Comparison of ENCODE assay signal across 8 cellular contexts in genomic region chr19:10430505-10431253, GRCh38. TPM values are rescaled to one million over a fixed set of nuclear protein-coding genes. Genes with fewer than 3 reads are reported as not detected.
DNase-seq lines count a peak whose midpoint lies in the region; ATAC-seq, FAIRE-seq and TF ChIP-seq lines count a peak whose summit lies in the region.

No MANE protein-coding gene starts in this region.

- FAIRE-seq in A549 (lab: Jason Lieb, UNC): no peak

- CTCF ChIA-PET in A549 (lab: Yijun Ruan, JAX): interaction anchor here (1.0 to 1.9 kb wide), 2 partner anchors 10 to 14 kb away, joined by 4 to 13 read pairs; partner anchors contain the start of gene PDE4A
- CTCF ChIA-PET in activated B cell treated with CpG ODN at 0.5 μM for 24 hours (lab: Charles Lee): interaction anchor here (1.6 to 6.0 kb wide), 3 partner anchors 13 to 27 kb away, joined by 4 to 33 read pairs (median 7); partner anchors contain the start of gene CDC37

- no peak for TF ChIP-seq EP300 in A549 (IDR thresholded peaks at IDR 0.05)

- H3K27ac Mint-ChIP-seq in activated B cell treated with CpG ODN at 0.5 μM for 24 hours: peak overlapping the region; percentile 75

- H3K9me3 ChIP-seq in A549: no peaks in the 10 kb centered on the region
- no peaks in the 10 kb centered on the region for H3K9me3 ChIP-seq in right cardiac atrium (ENCODE audit: control insufficient read depth, low read length)
- H3K9me3 ChIP-seq in skeletal muscle tissue (ENCODE audit: control insufficient read depth in 3 of 3, low read length in 3 of 3): no peaks in the 10 kb centered on the region

- H3K36me3 ChIP-seq in skeletal muscle tissue (ENCODE audit: control insufficient read depth in 3 of 3, insufficient read depth in 3 of 3, low read length in 3 of 3): peaks cover 0 to 2% (median 0%) of the 10 kb centered on the region in 3 donors

- peaks cover 68% of the 10 kb centered on the region for H3K4me1 Mint-ChIP-seq in activated B cell treated with CpG ODN at 0.5 μM for 24 hours

- H3K27me3 Mint-ChIP-seq in activated B cell treated with CpG ODN at 0.5 μM for 24 hours: peaks cover 6% of the 10 kb centered on the region

- H3K27ac ChIP-seq in A549 (peak overlapping the region; percentile 67 to 88), right cardiac atrium (ENCODE audit: low read length) (no peak overlapping the region), skeletal muscle tissue (ENCODE audit: low read depth, low read length) (peak overlapping the region; percentile 96)

- ATAC-seq in A549 (peak; percentile 60 to 70; a peak in 4 of 6 replicates), activated B cell treated with CpG ODN at 0.5 μM for 24 hours (ENCODE audit: low read depth) (no peak), right cardiac atrium (peak; percentile 83 to 87), HG02981 (IDR thresholded peaks at IDR 0.05; ENCODE audit: unreplicated experiment) (no peak)

- TF ChIP-seq POLR2A in A549 (IDR thresholded peaks at IDR 0.05; ENCODE audit: low read length) (peak; percentile 3; the same call in 1 of the 2 replicates), GM18951 (IDR thresholded peaks at IDR 0.05; ENCODE audit: extremely low read depth, insufficient read depth, insufficient read length) (peak; percentile 40)

- peak overlapping the region; percentile 72 to 87 (median 83) for H3K9ac ChIP-seq in skeletal muscle tissue (ENCODE audit: low read depth in 1 of 3, low read length in 3 of 3)

- POLR2A ChIA-PET in A549 (lab: Yijun Ruan, JAX): no interaction called here
- POLR2A ChIA-PET in activated B cell treated with CpG ODN at 0.5 μM for 24 hours (lab: Charles Lee): interaction anchor here (2.6 to 24.1 kb wide), 2 partner anchors 17 to 159 kb away, joined by 7 to 541 read pairs; partner anchors contain the start of genes CDC37, ICAM1 and PDE4A

- WGBS in A549 (ENCODE audit: missing lambda C conversion rate): 75% methylated on average over 23 of the region's 75 CpGs
- WGBS in right cardiac atrium: 4% methylated on average over 74 of the region's 75 CpGs

- peak overlapping the region; percentile 88 for H3K4me3 Mint-ChIP-seq in activated B cell treated with CpG ODN at 0.5 μM for 24 hours

- H3K9me3 Mint-ChIP-seq in activated B cell treated with CpG ODN at 0.5 μM for 24 hours: no peaks in the 10 kb centered on the region

- peak overlapping the region; percentile 79 for H3K4me2 ChIP-seq in A549

- H3K4me1 ChIP-seq in A549: peaks cover 14% of the 10 kb centered on the region; the same call in 2 of the 3 replicates
- H3K4me1 ChIP-seq in right cardiac atrium (ENCODE audit: control insufficient read depth, insufficient read depth, low read length): no peaks in the 10 kb centered on the region
- H3K4me1 ChIP-seq in skeletal muscle tissue (ENCODE audit: control insufficient read depth in 3 of 3, insufficient read depth in 3 of 3, low read length in 3 of 3): peaks cover 15 to 34% (median 32%) of the 10 kb centered on the region in 3 donors

- DNase-seq in A549 (ENCODE audit: low read depth in 1 of 2, low spot score in 1 of 2): no peak
- no peak for DNase-seq in activated B cell treated with CpG ODN at 0.5 μM for 24 hours
- DNase-seq in right cardiac atrium: peak; percentile 78 to 91 (median 90)
- no peak for DNase-seq in activated effector memory CD4-positive, alpha-beta T cell treated with Interleukin-2 at 50 U/mL for 16 hours
- DNase-seq in COR-L47 (lab: John Stamatoyannopoulos, UW): no peak

- in situ Hi-C loops in GM18951 (cut with MboI; ENCODE audit: low sequenced_read_pairs, unreplicated experiment): no loop called here

- TF ChIP-seq RAD21 in A549 (conservative IDR thresholded peaks at IDR 0.05 in 1 of 2, IDR thresholded peaks at IDR 0.05 in 1 of 2): no peak

- no peak for TF ChIP-seq CTCF in A549 (IDR thresholded peaks at IDR 0.05)
- no peak for TF ChIP-seq CTCF in activated B cell treated with CpG ODN at 0.5 μM for 24 hours (IDR thresholded peaks at IDR 0.05)

- H3K4me3 ChIP-seq in A549 (peak overlapping the region; percentile 50), right cardiac atrium (ENCODE audit: low read length) (peak overlapping the region; percentile 80), skeletal muscle tissue (ENCODE audit: low read length in 3 of 3) (peak overlapping the region; percentile 74 to 90 (median 74))

- peaks cover 2% of the 10 kb centered on the region for H3K36me3 Mint-ChIP-seq in activated B cell treated with CpG ODN at 0.5 μM for 24 hours (ENCODE audit: low read depth)

- no peaks in the 10 kb centered on the region for H3K27me3 ChIP-seq in right cardiac atrium (ENCODE audit: control insufficient read depth, insufficient read depth)
- no peaks in the 10 kb centered on the region for H3K27me3 ChIP-seq in skeletal muscle tissue (ENCODE audit: control insufficient read depth in 3 of 3, insufficient read depth in 3 of 3, low read length in 3 of 3)

- intact Hi-C loops in activated B cell treated with CpG ODN at 0.5 μM for 24 hours (cut with micrococcal nuclease): no loop called here
- intact Hi-C loops in right cardiac atrium (cut with DNase I): no loop called here

TF ChIP-seq in A549, 52 proteins besides CTCF, POLR2A, EP300 and RAD21:
- TF ChIP-seq TP53 (CRISPR knock-in tag; IDR thresholded peaks at IDR 0.05) (no peak), HOXA7 (CRISPR knock-in tag; IDR thresholded peaks at IDR 0.05) (no peak), FOSB (CRISPR knock-in tag; IDR thresholded peaks at IDR 0.05) (no peak), MYC (IDR thresholded peaks at IDR 0.05; ENCODE audit: borderline replicate concordance, low read length) (no peak), PHF8 (IDR thresholded peaks at IDR 0.05; ENCODE audit: borderline replicate concordance, low read depth) (no peak), TFCP2L1 (CRISPR knock-in tag; IDR thresholded peaks at IDR 0.05) (no peak), NFE2L2 (conservative IDR thresholded peaks at IDR 0.05; ENCODE audit: low read length) (no peak), HMGXB4 (CRISPR knock-in tag; IDR thresholded peaks at IDR 0.05; ENCODE audit: borderline replicate concordance) (no peak), POLR2AphosphoS2 (conservative IDR thresholded peaks at IDR 0.05; ENCODE audit: low read length) (no peak)
TF ChIP-seq in A549: peak in this region for 0.

RNA-seq across cellular contexts. Expression of gene PDE4A, which starts 10.3 kb away (rescaled TPM):
- polyA plus RNA-seq in A549 (2011; rRNA removed) (1.2 and 2.2 TPM in 2 replicates), A549 (2017; fragmentation: RNase III; extraction: RNeasy Plus Mini Kit Qiagen cat#74134 plus additional on column Dnase treatment) (3.7 to 3.9 TPM (median 3.9 TPM) in 3 replicates), right cardiac atrium (5.5 TPM)
- polyA plus RNA-seq in A549 (2012; cell fraction: cytosol; rRNA removed): 2.4 and 3.5 TPM in 2 replicates
- 4.6 and 5.4 TPM in 2 replicates for polyA plus RNA-seq in A549 (2012; cell fraction: nucleus; rRNA removed)
- polyA minus RNA-seq in A549 (2011; rRNA and poly(A)+ RNA removed): 5.6 and 7.0 TPM in 2 replicates
- total RNA-seq in activated B cell treated with CpG ODN at 0.5 μM for 24 hours (6.6 and 8.6 TPM in 2 replicates), right cardiac atrium (10 to 100 TPM in 3 of 4 donors, 1 to 10 TPM in 1; 8.4 to 14.2 (median 11.0) TPM), skeletal muscle tissue (1.0 TPM)

RNA-seq across cellular contexts. Expression of gene CDC37, which starts 27.3 kb away (rescaled TPM):
- polyA plus RNA-seq in A549 (2011; rRNA removed) (125 and 152 TPM in 2 replicates), A549 (2017; fragmentation: RNase III; extraction: RNeasy Plus Mini Kit Qiagen cat#74134 plus additional on column Dnase treatment) (214 to 236 TPM (median 220 TPM) in 3 replicates), right cardiac atrium (228 TPM)
- 336 and 384 TPM in 2 replicates for polyA plus RNA-seq in A549 (2012; cell fraction: cytosol; rRNA removed)
- 630 and 656 TPM in 2 replicates for polyA plus RNA-seq in A549 (2012; cell fraction: nucleus; rRNA removed)
- polyA minus RNA-seq in A549 (2011; rRNA and poly(A)+ RNA removed): 57.2 and 58.2 TPM in 2 replicates
- total RNA-seq in activated B cell treated with CpG ODN at 0.5 μM for 24 hours (172 and 173 TPM in 2 replicates), right cardiac atrium (100 to 1,000 TPM; 131 to 133 (median 132) TPM), skeletal muscle tissue (73.1 TPM)

RNA-seq across cellular contexts. Expression of gene TYK2, which starts 50.3 kb away (rescaled TPM):
- polyA plus RNA-seq in A549 (2011; rRNA removed) (17.0 and 41.4 TPM in 2 replicates), A549 (2017; fragmentation: RNase III; extraction: RNeasy Plus Mini Kit Qiagen cat#74134 plus additional on column Dnase treatment) (51.9 to 65.6 TPM (median 57.1 TPM) in 3 replicates), right cardiac atrium (71.6 TPM)
- 45.6 and 49.9 TPM in 2 replicates for polyA plus RNA-seq in A549 (2012; cell fraction: cytosol; rRNA removed)
- 275 and 321 TPM in 2 replicates for polyA plus RNA-seq in A549 (2012; cell fraction: nucleus; rRNA removed)
- polyA minus RNA-seq in A549 (2011; rRNA and poly(A)+ RNA removed): 29.5 and 37.4 TPM in 2 replicates
- total RNA-seq in activated B cell treated with CpG ODN at 0.5 μM for 24 hours (302 and 356 TPM in 2 replicates), right cardiac atrium (10 to 100 TPM; 56.3 to 77.0 (median 73.4) TPM), skeletal muscle tissue (38.1 TPM)

Comparison
In these comparisons a context has a peak if more than half of its experiments do, and no peak if none do; other contexts are left out.
1. ATAC-seq: peak in A549 (2 of 2) and right cardiac atrium (2 of 2); none in activated B cell treated with CpG ODN at 0.5 μM for 24 hours (single experiment) and HG02981 (single experiment).
2. DNase-seq: peak in right cardiac atrium (3 of 3); none in A549 (0 of 2), activated B cell treated with CpG ODN at 0.5 μM for 24 hours (single experiment), activated effector memory CD4-positive, alpha-beta T cell treated with Interleukin-2 at 50 U/mL for 16 hours (single experiment) and COR-L47 (single experiment).
3. Peak in every context shown above with its lines, with median percentiles within 50 percentile points of each other: H3K4me3 ChIP-seq.